ENCODE assay signal across 13 cellular contexts in genomic region chr5:134547999-134548626, GRCh38. TPM values are rescaled to one million over a fixed set of nuclear protein-coding genes. Genes with fewer than 3 reads are reported as not detected.
DNase-seq lines count a peak whose midpoint lies in the region; ATAC-seq and TF ChIP-seq lines count a peak whose summit lies in the region.
"Had no signal": no experiment of that assay in that cellular context is flagged by ENCODE, and none has a peak within 500 bp of the region (broad histone marks: within the 10 kb centered on the region; RNA-seq: fewer than 3 reads in every experiment).

No MANE protein-coding gene starts in this region.

- WGBS in heart right ventricle, 2 donors: 61 to 65% methylated on average over 12 of the region's 12 CpGs
- 79% methylated on average over 12 of the region's 12 CpGs; no CpG with 5 or more reads in 1 of the 2 donors for WGBS in transverse colon (ENCODE audit: low coverage in 1 of 2), 2 donors

- H3K36me3 ChIP-seq in left ventricle myocardium inferior (peaks cover 24% of the 10 kb centered on the region), heart right ventricle (peaks cover 0 to 77% (median 0%) of the 10 kb centered on the region in 9 donors), transverse colon (peaks cover 0 to 9% (median 0%) of the 10 kb centered on the region in 4 donors)

- TF ChIP-seq CTCF in left ventricle myocardium inferior (IDR thresholded peaks at IDR 0.05; ENCODE audit: borderline replicate concordance) (no peak), heart right ventricle (IDR thresholded peaks at IDR 0.05) (no peak), WTC11 (IDR thresholded peaks at IDR 0.05) (no peak), transverse colon (IDR thresholded peaks at IDR 0.05) (no peak)

- in situ Hi-C loops in transverse colon (cut with MboI; ENCODE audit: low pct_ligation_motif_present in 1 of 4, low pct_unique_long_range_greater_than_20kb in 1 of 4, low sequenced_read_pairs in 3 of 4): no loop called here

- no peak overlapping the region for H3K4me3 Mint-ChIP-seq in WTC11

- peak overlapping the region; percentile 77; the same call in 1 of the 2 replicates for H3K27ac Mint-ChIP-seq in WTC11

- H3K27me3 ChIP-seq in left ventricle myocardium inferior (ENCODE audit: low read depth) (no peaks in the 10 kb centered on the region), heart right ventricle (no peaks in the 10 kb centered on the region), transverse colon (no peaks in the 10 kb centered on the region)
- H3K27me3 ChIP-seq: brain microvascular endothelial cell, vagina had no signal

- TF ChIP-seq EP300 in transverse colon (IDR thresholded peaks at IDR 0.05; ENCODE audit: low read depth): no peak

- H3K4me3 ChIP-seq in left ventricle myocardium inferior (no peak overlapping the region), heart right ventricle (no peak overlapping the region), transverse colon (no peak overlapping the region)
- H3K4me3 ChIP-seq: vagina had no signal

- ATAC-seq in heart right ventricle: no peak
- no peak; the same call in 1 of the 2 replicates for ATAC-seq in WTC11
- ATAC-seq in GM18861 (IDR thresholded peaks at IDR 0.05; ENCODE audit: unreplicated experiment): no peak

- POLR2A ChIA-PET in WTC11 (lab: Charles Lee): no interaction called here

- H3K36me3 Mint-ChIP-seq in WTC11: peaks cover 38% of the 10 kb centered on the region

- no peaks in the 10 kb centered on the region for H3K9me3 ChIP-seq in left ventricle myocardium inferior (replicated peaks)
- H3K9me3 ChIP-seq in heart right ventricle: no peaks in the 10 kb centered on the region
- no peaks in the 10 kb centered on the region for H3K9me3 ChIP-seq in transverse colon
- H3K9me3 ChIP-seq: vagina had no signal

- no peak for TF ChIP-seq POLR2A in transverse colon (IDR thresholded peaks at IDR 0.05)

- DNase-seq in left ventricle myocardium inferior: peak; percentile 10
- DNase-seq in heart right ventricle: no peak
- no peak for DNase-seq in WTC11 (ENCODE audit: low spot score)
- DNase-seq in iPS-NIHi11 (ENCODE audit: low spot score): peak; percentile 28
- DNase-seq in transverse colon: no peak
- no peak for DNase-seq in 8988T
- no peak for DNase-seq in DMS153 treated with DMSO at 0.1 percent for 48 hours (lab: John Stamatoyannopoulos, UW; ENCODE audit: unreplicated experiment)
- DNase-seq: activated T-cell treated with anti-CD3 and anti-CD28 coated beads for 4 hours, SHP77 treated with DMSO at 0.1 percent for 48 hours had no signal

- H3K9me3 Mint-ChIP-seq in WTC11: no peaks in the 10 kb centered on the region

- no peaks in the 10 kb centered on the region for H3K27me3 Mint-ChIP-seq in WTC11 (ENCODE audit: low read depth)

- H3K27ac ChIP-seq in left ventricle myocardium inferior (replicated peaks) (peak overlapping the region; percentile 39), heart right ventricle (peak overlapping the region in 5 of 10 donors; percentile 24 to 44 (median 33)), transverse colon (peak overlapping the region in 3 of 4 donors; percentile 7 to 47 (median 23))
- H3K27ac ChIP-seq: brain microvascular endothelial cell, vagina, VCaP had no signal

- peaks cover 18% of the 10 kb centered on the region for H3K4me1 Mint-ChIP-seq in WTC11

- peaks cover 99% of the 10 kb centered on the region for H3K4me1 ChIP-seq in left ventricle myocardium inferior
- H3K4me1 ChIP-seq in heart right ventricle: peaks cover 17 to 99% (median 86%) of the 10 kb centered on the region in 9 donors
- H3K4me1 ChIP-seq in transverse colon: peaks cover 29 to 62% (median 38%) of the 10 kb centered on the region in 4 donors

- CTCF ChIA-PET in WTC11 (lab: Charles Lee): interaction anchor here (1.0 to 1.3 kb wide), 3 partner anchors 8 to 39 kb away, joined by 3 to 4 read pairs (median 4); no protein-coding TSS in a partner anchor

- intact Hi-C loops in left ventricle myocardium inferior (cut with micrococcal nuclease) (no loop called here), heart right ventricle (cut with DNase I) (loop anchor here in 1 of 10 donors (2.0 kb wide), 1 partner anchor 17 kb away; no protein-coding TSS in a partner anchor), transverse colon (cut with DNase I; ENCODE audit: low total_unique reads) (no loop called here)

TF ChIP-seq in WTC11, 78 proteins besides CTCF, POLR2A, EP300 and RAD21:
- no peak for TF ChIP-seq ZNF425 (CRISPR knock-in tag; conservative IDR thresholded peaks at IDR 0.05)

RNA-seq across cellular contexts. Expression of gene JADE2, which starts 22.6 kb away (rescaled TPM):
- total RNA-seq in left ventricle myocardium inferior (26.3 TPM), heart right ventricle (10 to 100 TPM; 17.9 to 38.5 (median 25.2) TPM), WTC11 (2021) (39.4 to 46.2 TPM (median 40.8 TPM) in 3 replicates), transverse colon (10 to 100 TPM; 36.6 to 50.1 (median 41.4) TPM)
- 1 to 10 TPM; 5.4 to 7.9 TPM for polyA plus RNA-seq in heart right ventricle

Comparison
In these comparisons a context has a peak if more than half of its experiments do, and no peak if none do; other contexts are left out.
1. DNase-seq: peak in left ventricle myocardium inferior (single experiment) and iPS-NIHi11 (single experiment); none in heart right ventricle (0 of 2), WTC11 (single experiment), transverse colon (single experiment), 8988T (single experiment) and DMS153 treated with DMSO at 0.1 percent for 48 hours (single experiment).